Comparison of ENCODE assay signal across 8 cellular contexts in genomic region chr20:32457476-32457986, GRCh38.
DNase-seq lines count a peak whose midpoint lies in the region; ATAC-seq and TF ChIP-seq lines count a peak whose summit lies in the region.

No MANE protein-coding gene starts in this region.

- no peaks in the 10 kb centered on the region for H3K9me3 Mint-ChIP-seq in WTC11

- H4K8ac ChIP-seq in trophoblast cell (ENCODE audit: low read depth, low read length) = no peak overlapping the region

- H2BK5ac ChIP-seq in trophoblast cell (ENCODE audit: low read depth, low read length, poor library complexity) = no peak overlapping the region

- H3K79me2 ChIP-seq in trophoblast cell (ENCODE audit: control insufficient read depth, insufficient read depth, low read length, poor library complexity) = peaks cover 2% of the 10 kb centered on the region

- no peak overlapping the region for H3K23ac ChIP-seq in trophoblast cell (ENCODE audit: low read length)

- no peaks in the 10 kb centered on the region for H3K27me3 ChIP-seq in HUES64 (ENCODE audit: insufficient read depth, low read length)
- H3K27me3 ChIP-seq in heart left ventricle = no peaks in the 10 kb centered on the region
- no peaks in the 10 kb centered on the region for H3K27me3 ChIP-seq in trophoblast cell (ENCODE audit: insufficient read depth, low read length)

- H3K36me3 Mint-ChIP-seq in WTC11 = peaks cover 9% of the 10 kb centered on the region; the same call in 1 of the 2 replicates

- H3K4ac ChIP-seq in trophoblast cell (ENCODE audit: low read depth, low read length) = no peak overlapping the region

- intact Hi-C loops in heart left ventricle (cut with DNase I) = loop anchor here in 5 of 10 donors (2.0 to 10.0 kb wide), 4 partner anchors 119 to 623 kb away; no protein-coding TSS in a partner anchor

- H3K4me2 ChIP-seq in trophoblast cell (ENCODE audit: low read length) = peak overlapping the region; percentile 65

- H3K14ac ChIP-seq in trophoblast cell (ENCODE audit: low read length) = no peak overlapping the region

- no peaks in the 10 kb centered on the region for H3K27me3 Mint-ChIP-seq in WTC11 (ENCODE audit: low read depth)

- 2% methylated on average over 29 of the region's 29 CpGs for WGBS in HUES64
- 10 to 36% (median 25%) methylated on average over 10 to 29 of the region's 29 CpGs for WGBS in heart left ventricle, 4 donors
- no CpG with 5 or more reads among the region's 29 CpGs for WGBS in trophoblast cell (ENCODE audit: extremely low coverage, insufficient coverage, insufficient read length)

- POLR2A ChIA-PET in WTC11 (lab: Charles Lee) = interaction anchor here (1.0 kb wide), 1 partner anchor 18 kb away, joined by 3 read pairs; no protein-coding TSS in a partner anchor

- H3K27ac Mint-ChIP-seq in WTC11 = peak overlapping the region; percentile 84

- CTCF ChIA-PET in WTC11 (lab: Charles Lee) = interaction anchor here (0.5 to 2.9 kb wide), 19 partner anchors 9 to 217 kb away, joined by 3 to 19 read pairs (median 4); no protein-coding TSS in a partner anchor

- H4K12ac ChIP-seq in trophoblast cell (ENCODE audit: low read depth, low read length) = no peak overlapping the region

- peak overlapping the region; percentile 35 for H3K9ac ChIP-seq in HUES64 (ENCODE audit: low read depth, low read length)
- H3K9ac ChIP-seq in trophoblast cell (ENCODE audit: low read length) = peak overlapping the region; percentile 6

- TF ChIP-seq POLR2A in heart left ventricle (IDR thresholded peaks at IDR 0.05) = no peak

- peak overlapping the region; percentile 59 for H3K4me3 Mint-ChIP-seq in WTC11

- H3K9me3 ChIP-seq in HUES64 (ENCODE audit: insufficient read depth, low read depth, low read length) (no peaks in the 10 kb centered on the region), heart left ventricle (no peaks in the 10 kb centered on the region), trophoblast cell (ENCODE audit: insufficient read depth, low read depth, low read length) (peaks cover 3% of the 10 kb centered on the region)

- H2BK120ac ChIP-seq in trophoblast cell (ENCODE audit: insufficient read depth, low read length, poor library complexity) = no peak overlapping the region

- peaks cover 13% of the 10 kb centered on the region for H3K4me1 Mint-ChIP-seq in WTC11

- H3K36me3 ChIP-seq in HUES64 (ENCODE audit: insufficient read depth, low read length) (peaks cover 22% of the 10 kb centered on the region), heart left ventricle (peaks cover 0 to 31% (median 13%) of the 10 kb centered on the region in 9 donors), trophoblast cell (ENCODE audit: control insufficient read depth in 1 of 2, insufficient read depth in 2 of 2, low read length in 2 of 2) (peaks cover 64 to 68% of the 10 kb centered on the region in 2 experiments)

- H2AK5ac ChIP-seq in trophoblast cell (ENCODE audit: low read length) = no peak overlapping the region

- peak; percentile 91 for ATAC-seq in WTC11
- peak; percentile 43 to 87 (median 85) for ATAC-seq in heart left ventricle

- TF ChIP-seq CTCF in WTC11 (IDR thresholded peaks at IDR 0.05) (no peak), heart left ventricle (IDR thresholded peaks at IDR 0.05) (no peak)

- peak; percentile 63 for DNase-seq in COR-L47 (lab: John Stamatoyannopoulos, UW)
- peak; percentile 90 for DNase-seq in WTC11 (ENCODE audit: low spot score)
- DNase-seq in heart left ventricle = peak; percentile 68 to 83 (median 74)
- no peak for DNase-seq in trophoblast cell
- DNase-seq in T-helper 9 cell = no peak
- DNase-seq in NCI-H2107 (lab: John Stamatoyannopoulos, UW) = no peak
- no peak for DNase-seq in H4 (ENCODE audit: low spot score)

- peaks cover 9% of the 10 kb centered on the region for H3K4me1 ChIP-seq in HUES64 (ENCODE audit: insufficient read depth, low read length)
- peaks cover 0 to 22% (median 16%) of the 10 kb centered on the region in 12 donors for H3K4me1 ChIP-seq in heart left ventricle
- peaks cover 13 to 21% of the 10 kb centered on the region in 2 experiments for H3K4me1 ChIP-seq in trophoblast cell (ENCODE audit: control insufficient read depth in 1 of 2, insufficient read depth in 2 of 2, low read length in 2 of 2)

- no peak overlapping the region for H2AFZ ChIP-seq in trophoblast cell (ENCODE audit: insufficient read depth, low read length, poor library complexity)

- no peak overlapping the region for H4K91ac ChIP-seq in trophoblast cell (ENCODE audit: low read depth, low read length)

- H3K18ac ChIP-seq in trophoblast cell (ENCODE audit: low read length) = no peak overlapping the region

- peak overlapping the region; percentile 77 for H3K27ac ChIP-seq in HUES64 (ENCODE audit: low read depth, low read length)
- peak overlapping the region in 4 of 12 donors; percentile 24 to 64 (median 42) for H3K27ac ChIP-seq in heart left ventricle
- H3K27ac ChIP-seq in trophoblast cell (ENCODE audit: low read depth, low read length) = peak overlapping the region; percentile 28

- H2BK12ac ChIP-seq in trophoblast cell (ENCODE audit: low read length) = no peak overlapping the region

- H3K79me1 ChIP-seq in trophoblast cell (ENCODE audit: low read length) = peaks cover 8% of the 10 kb centered on the region

- peak overlapping the region; percentile 58 for H3K4me3 ChIP-seq in HUES64 (ENCODE audit: low read length)
- peak overlapping the region; percentile 19 to 72 (median 55) for H3K4me3 ChIP-seq in heart left ventricle
- H3K4me3 ChIP-seq in trophoblast cell (ENCODE audit: low read depth, low read length) = peak overlapping the region; percentile 25

TF ChIP-seq in WTC11, 78 proteins besides CTCF, POLR2A, EP300 and RAD21 (continues in another document):
- TF ChIP-seq CREB1 (CRISPR knock-in tag; IDR thresholded peaks at IDR 0.05) (no peak), NFYB (CRISPR knock-in tag; conservative IDR thresholded peaks at IDR 0.05; ENCODE audit: low read depth) (peak; percentile 61), ZNF263 (CRISPR knock-in tag; IDR thresholded peaks at IDR 0.05; ENCODE audit: low read depth) (0 out of 2 replicates have a peak, but pooled peaks have one; percentile 11), ZNF219 (CRISPR knock-in tag; IDR thresholded peaks at IDR 0.05; ENCODE audit: borderline replicate concordance) (no peak)
- TF ChIP-seq, protein P1, sequence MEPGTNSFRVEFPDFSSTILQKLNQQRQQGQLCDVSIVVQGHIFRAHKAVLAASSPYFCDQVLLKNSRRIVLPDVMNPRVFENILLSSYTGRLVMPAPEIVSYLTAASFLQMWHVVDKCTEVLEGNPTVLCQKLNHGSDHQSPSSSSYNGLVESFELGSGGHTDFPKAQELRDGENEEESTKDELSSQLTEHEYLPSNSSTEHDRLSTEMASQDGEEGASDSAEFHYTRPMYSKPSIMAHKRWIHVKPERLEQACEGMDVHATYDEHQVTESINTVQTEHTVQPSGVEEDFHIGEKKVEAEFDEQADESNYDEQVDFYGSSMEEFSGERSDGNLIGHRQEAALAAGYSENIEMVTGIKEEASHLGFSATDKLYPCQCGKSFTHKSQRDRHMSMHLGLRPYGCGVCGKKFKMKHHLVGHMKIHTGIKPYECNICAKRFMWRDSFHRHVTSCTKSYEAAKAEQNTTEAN (CRISPR knock-in tag; IDR thresholded peaks at IDR 0.05) = 0 out of 2 replicates have a peak, but pooled peaks have one; percentile 28
- TF ChIP-seq, protein P2, sequence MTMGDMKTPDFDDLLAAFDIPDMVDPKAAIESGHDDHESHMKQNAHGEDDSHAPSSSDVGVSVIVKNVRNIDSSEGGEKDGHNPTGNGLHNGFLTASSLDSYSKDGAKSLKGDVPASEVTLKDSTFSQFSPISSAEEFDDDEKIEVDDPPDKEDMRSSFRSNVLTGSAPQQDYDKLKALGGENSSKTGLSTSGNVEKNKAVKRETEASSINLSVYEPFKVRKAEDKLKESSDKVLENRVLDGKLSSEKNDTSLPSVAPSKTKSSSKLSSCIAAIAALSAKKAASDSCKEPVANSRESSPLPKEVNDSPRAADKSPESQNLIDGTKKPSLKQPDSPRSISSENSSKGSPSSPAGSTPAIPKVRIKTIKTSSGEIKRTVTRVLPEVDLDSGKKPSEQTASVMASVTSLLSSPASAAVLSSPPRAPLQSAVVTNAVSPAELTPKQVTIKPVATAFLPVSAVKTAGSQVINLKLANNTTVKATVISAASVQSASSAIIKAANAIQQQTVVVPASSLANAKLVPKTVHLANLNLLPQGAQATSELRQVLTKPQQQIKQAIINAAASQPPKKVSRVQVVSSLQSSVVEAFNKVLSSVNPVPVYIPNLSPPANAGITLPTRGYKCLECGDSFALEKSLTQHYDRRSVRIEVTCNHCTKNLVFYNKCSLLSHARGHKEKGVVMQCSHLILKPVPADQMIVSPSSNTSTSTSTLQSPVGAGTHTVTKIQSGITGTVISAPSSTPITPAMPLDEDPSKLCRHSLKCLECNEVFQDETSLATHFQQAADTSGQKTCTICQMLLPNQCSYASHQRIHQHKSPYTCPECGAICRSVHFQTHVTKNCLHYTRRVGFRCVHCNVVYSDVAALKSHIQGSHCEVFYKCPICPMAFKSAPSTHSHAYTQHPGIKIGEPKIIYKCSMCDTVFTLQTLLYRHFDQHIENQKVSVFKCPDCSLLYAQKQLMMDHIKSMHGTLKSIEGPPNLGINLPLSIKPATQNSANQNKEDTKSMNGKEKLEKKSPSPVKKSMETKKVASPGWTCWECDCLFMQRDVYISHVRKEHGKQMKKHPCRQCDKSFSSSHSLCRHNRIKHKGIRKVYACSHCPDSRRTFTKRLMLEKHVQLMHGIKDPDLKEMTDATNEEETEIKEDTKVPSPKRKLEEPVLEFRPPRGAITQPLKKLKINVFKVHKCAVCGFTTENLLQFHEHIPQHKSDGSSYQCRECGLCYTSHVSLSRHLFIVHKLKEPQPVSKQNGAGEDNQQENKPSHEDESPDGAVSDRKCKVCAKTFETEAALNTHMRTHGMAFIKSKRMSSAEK (CRISPR knock-in tag; IDR thresholded peaks at IDR 0.05; ENCODE audit: borderline replicate concordance) = no peak
- TF ChIP-seq, protein P3, sequence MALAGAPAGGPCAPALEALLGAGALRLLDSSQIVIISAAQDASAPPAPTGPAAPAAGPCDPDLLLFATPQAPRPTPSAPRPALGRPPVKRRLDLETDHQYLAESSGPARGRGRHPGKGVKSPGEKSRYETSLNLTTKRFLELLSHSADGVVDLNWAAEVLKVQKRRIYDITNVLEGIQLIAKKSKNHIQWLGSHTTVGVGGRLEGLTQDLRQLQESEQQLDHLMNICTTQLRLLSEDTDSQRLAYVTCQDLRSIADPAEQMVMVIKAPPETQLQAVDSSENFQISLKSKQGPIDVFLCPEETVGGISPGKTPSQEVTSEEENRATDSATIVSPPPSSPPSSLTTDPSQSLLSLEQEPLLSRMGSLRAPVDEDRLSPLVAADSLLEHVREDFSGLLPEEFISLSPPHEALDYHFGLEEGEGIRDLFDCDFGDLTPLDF (CRISPR knock-in tag; IDR thresholded peaks at IDR 0.05) = no peak

Comparison
In these comparisons a context has a peak if more than half of its experiments do, and no peak if none do; other contexts are left out.
1. DNase-seq: peak in COR-L47 (single experiment), WTC11 (single experiment) and heart left ventricle (5 of 5); none in trophoblast cell (0 of 2), T-helper 9 cell (single experiment), NCI-H2107 (single experiment) and H4 (single experiment).
2. Peak in every context shown above with its lines, with median percentiles within 50 percentile points of each other: H3K4me3 ChIP-seq.